Comparison of ENCODE assay signal across 9 cellular contexts in the genomic region with DNA sequence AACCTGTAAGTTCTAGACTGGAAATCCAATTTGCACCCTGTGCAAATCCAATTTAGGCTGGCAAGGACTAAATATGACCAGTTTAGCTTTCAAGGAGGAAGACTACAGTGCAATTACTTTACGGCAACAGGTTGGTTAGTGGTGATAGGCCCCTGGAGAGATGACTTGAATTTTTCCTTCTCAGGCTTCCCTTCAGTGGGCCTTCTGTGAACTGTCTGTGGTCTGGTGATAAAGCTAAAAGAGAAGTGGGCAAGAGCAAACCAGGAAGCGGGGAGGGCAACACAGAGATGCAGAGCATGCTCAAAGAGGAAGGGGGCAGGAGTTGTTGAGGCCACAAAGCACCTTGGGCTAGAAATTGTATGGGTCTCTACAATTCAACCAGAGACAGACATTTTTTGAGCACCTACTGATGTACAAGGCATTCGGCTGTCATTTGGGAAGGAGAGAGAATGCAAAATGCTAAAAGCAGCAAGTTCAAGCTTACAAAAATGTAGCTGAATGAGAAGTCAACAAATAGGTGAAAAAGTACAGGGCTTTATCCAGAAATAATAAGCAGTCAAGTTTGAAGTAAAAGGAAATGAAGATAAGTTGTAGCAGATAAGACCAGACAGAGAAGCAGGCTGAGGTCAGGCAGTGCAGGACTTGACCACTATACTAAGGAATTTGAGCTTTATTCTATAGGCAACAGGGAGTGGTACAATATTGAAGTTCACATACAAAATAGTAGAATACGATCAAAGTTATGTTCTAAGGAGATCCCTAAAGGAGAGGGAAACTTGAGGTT. TPM values are rescaled to one million over a fixed set of nuclear protein-coding genes. Genes with fewer than 3 reads are reported as not detected.
DNase-seq lines count a peak whose midpoint lies in the region; ATAC-seq and TF ChIP-seq lines count a peak whose summit lies in the region.
"Had no signal": no experiment of that assay in that cellular context is flagged by ENCODE, and none has a peak within 500 bp of the region (broad histone marks: within the 10 kb centered on the region; RNA-seq: fewer than 3 reads in every experiment).

No MANE protein-coding gene starts in this region.

- no peaks in the 10 kb centered on the region for H4K20me1 ChIP-seq in SU-DHL-6 (ENCODE audit: low read depth, low read length)

- H3K27me3 Mint-ChIP-seq in activated CD4-positive, alpha-beta T cell treated with anti-CD3 and anti-CD28 coated beads for 36 hours = no peaks in the 10 kb centered on the region

- peaks cover 34% of the 10 kb centered on the region for H3K4me1 Mint-ChIP-seq in activated CD4-positive, alpha-beta T cell treated with anti-CD3 and anti-CD28 coated beads for 36 hours

- H3K4me2 ChIP-seq in SU-DHL-6 (ENCODE audit: low read depth, low read length, poor library complexity, severe bottlenecking) = peak overlapping the region; percentile 98
- H3K4me2 ChIP-seq: A549 had no signal

- no peak for TF ChIP-seq CTCF in SU-DHL-6 (IDR thresholded peaks at IDR 0.05; ENCODE audit: insufficient read depth, low read length, poor library complexity, severe bottlenecking)

- peak overlapping the region; percentile 52 for H3K27ac Mint-ChIP-seq in activated CD4-positive, alpha-beta T cell treated with anti-CD3 and anti-CD28 coated beads for 36 hours

- peaks cover 5% of the 10 kb centered on the region for H3K36me3 Mint-ChIP-seq in activated CD4-positive, alpha-beta T cell treated with anti-CD3 and anti-CD28 coated beads for 36 hours (ENCODE audit: low read depth)

- H3K9me3 Mint-ChIP-seq in activated CD4-positive, alpha-beta T cell treated with anti-CD3 and anti-CD28 coated beads for 36 hours (ENCODE audit: low read depth) = no peaks in the 10 kb centered on the region

- peak; percentile 42 for ATAC-seq in activated CD4-positive, alpha-beta T cell treated with anti-CD3 and anti-CD28 coated beads for 36 hours
- ATAC-seq in HG02981 (IDR thresholded peaks at IDR 0.05; ENCODE audit: unreplicated experiment) (peak; percentile 60), HG03520 (IDR thresholded peaks at IDR 0.05; ENCODE audit: unreplicated experiment) (no peak)
- ATAC-seq: A549 had no signal

- peaks cover 52% of the 10 kb centered on the region for H3F3A ChIP-seq in SU-DHL-6 (ENCODE audit: insufficient read depth)

- no peaks in the 10 kb centered on the region for H3K9me3 ChIP-seq in SU-DHL-6 (ENCODE audit: insufficient read depth, low read length)
- H3K9me3 ChIP-seq: A549 had no signal

- CTCF ChIA-PET in activated CD4-positive, alpha-beta T cell treated with anti-CD3 and anti-CD28 coated beads for 36 hours (lab: Charles Lee) = interaction anchor here (0.6 to 2.6 kb wide), 4 partner anchors 8 to 1163 kb away, joined by 3 to 6 read pairs (median 4); a partner anchor contains a TSS

- peak overlapping the region; percentile 47 for H3K9ac ChIP-seq in SU-DHL-6 (ENCODE audit: low read length)

- H3K27me3 ChIP-seq in SU-DHL-6 (ENCODE audit: low read length) = no peaks in the 10 kb centered on the region

- no peaks in the 10 kb centered on the region for H3K9me2 ChIP-seq in SU-DHL-6 (replicated peaks; ENCODE audit: insufficient read depth, low read length)

- no peak overlapping the region for H3K4me3 ChIP-seq in SU-DHL-6 (ENCODE audit: insufficient read depth, low read length, poor library complexity, severe bottlenecking)
- H3K4me3 ChIP-seq: A549 had no signal

- H3K79me2 ChIP-seq in SU-DHL-6 (ENCODE audit: insufficient read depth, low read length) = peaks cover 85% of the 10 kb centered on the region

- DNase-seq in activated CD4-positive, alpha-beta T cell treated with anti-CD3 and anti-CD28 coated beads for 36 hours = peak; percentile 17
- DNase-seq in activated CD4-positive, alpha-beta T cell treated with anti-CD3 and anti-CD28 coated beads, Interleukin-2, amount 50 U/mL, for 1 hour = no peak
- peak; percentile 55 for DNase-seq in pons (ENCODE audit: low spot score)
- DNase-seq in GM03348 (ENCODE audit: low spot score) = no peak
- DNase-seq in NCI-H146 treated with DMSO at 0.1 percent for 48 hours (lab: John Stamatoyannopoulos, UW; ENCODE audit: unreplicated experiment) = no peak

- H3K27ac ChIP-seq in SU-DHL-6 (ENCODE audit: low read depth, low read length) = peak overlapping the region; percentile 99
- H3K27ac ChIP-seq: A549 had no signal

- POLR2A ChIA-PET in activated CD4-positive, alpha-beta T cell treated with anti-CD3 and anti-CD28 coated beads for 36 hours (lab: Charles Lee) = interaction anchor here (1.4 kb wide), 1 partner anchor 9 kb away, joined by 3 read pairs; no protein-coding TSS in a partner anchor

- no peak overlapping the region for H3K4me3 Mint-ChIP-seq in activated CD4-positive, alpha-beta T cell treated with anti-CD3 and anti-CD28 coated beads for 36 hours

- intact Hi-C loops in activated CD4-positive, alpha-beta T cell treated with anti-CD3 and anti-CD28 coated beads for 36 hours (cut with DNase I, micrococcal nuclease) = no loop called here

- no peaks in the 10 kb centered on the region for H3K36me3 ChIP-seq in SU-DHL-6 (ENCODE audit: low read length)

- H2AFZ ChIP-seq in SU-DHL-6 (ENCODE audit: low read depth, low read length, severe bottlenecking) = no peak overlapping the region

RNA-seq across cellular contexts. Expression of a gene that starts 23.9 kb away (rescaled TPM):
- total RNA-seq in activated CD4-positive, alpha-beta T cell treated with anti-CD3 and anti-CD28 coated beads for 36 hours = 10 to 100 TPM; 27.7 to 28.9 TPM

Comparison
In these comparisons a context has a peak if more than half of its experiments do, and no peak if none do; other contexts are left out.
1. DNase-seq: peak in activated CD4-positive, alpha-beta T cell treated with anti-CD3 and anti-CD28 coated beads for 36 hours (single experiment) and pons (single experiment); none in activated CD4-positive, alpha-beta T cell treated with anti-CD3 and anti-CD28 coated beads, Interleukin-2, amount 50 U/mL, for 1 hour (single experiment), GM03348 (single experiment) and NCI-H146 treated with DMSO at 0.1 percent for 48 hours (single experiment).